Comparison of ENCODE assay signal across 6 cellular contexts in the genomic region with DNA sequence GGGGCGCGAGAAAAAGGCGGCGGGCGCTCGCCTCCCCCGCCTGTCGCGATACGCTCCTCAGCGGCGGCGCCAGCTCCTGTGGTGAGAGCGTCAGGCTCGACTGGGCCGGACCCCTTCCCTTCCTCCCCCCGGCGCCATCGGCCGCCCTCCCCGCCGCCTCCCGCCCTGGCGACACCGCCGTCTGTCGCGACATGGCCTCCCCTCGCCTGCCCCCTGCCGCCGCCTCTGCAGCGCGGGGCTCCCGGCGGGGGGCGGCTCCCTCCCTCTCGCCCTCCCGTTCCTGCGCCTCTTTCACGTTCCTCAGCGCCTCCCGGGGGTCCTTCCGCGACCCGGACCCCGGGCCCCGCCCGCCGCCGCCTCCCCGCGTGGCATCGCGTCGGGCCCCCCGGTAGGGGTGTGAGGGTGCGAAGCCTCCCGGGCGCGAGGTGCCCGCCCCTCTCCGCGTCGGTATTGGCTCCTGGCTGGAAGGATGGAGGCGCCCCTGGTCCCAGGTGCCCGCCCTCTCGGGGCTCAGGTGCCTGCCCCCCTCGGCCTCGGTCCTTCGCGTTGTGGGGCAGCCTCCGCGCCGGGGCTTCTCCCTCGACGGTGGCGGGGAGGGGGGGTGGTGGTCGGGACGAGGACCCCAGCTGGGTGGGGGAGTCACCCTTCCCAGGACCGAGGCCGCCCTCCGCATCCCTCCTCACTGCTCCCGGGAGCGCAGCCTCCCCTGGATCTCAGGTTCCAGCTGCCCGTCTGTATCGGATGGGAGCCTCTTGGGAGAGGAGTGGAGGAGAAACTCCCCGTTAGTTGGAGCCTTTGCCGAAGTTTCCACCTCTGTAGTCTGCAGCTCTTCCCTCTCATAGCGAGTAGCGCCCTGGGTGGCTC. TPM values are rescaled to one million over a fixed set of nuclear protein-coding genes. Genes with fewer than 3 reads are reported as not detected.
DNase-seq lines count a peak whose midpoint lies in the region; ATAC-seq and TF ChIP-seq lines count a peak whose summit lies in the region.

No MANE protein-coding gene starts in this region.

- intact Hi-C loops in CD8-positive, alpha-beta T cell (cut with DNase I, micrococcal nuclease) = loop anchor here (1.0 to 5.0 kb wide), 8 partner anchors 21 to 324 kb away; partner anchors contain the start of genes LENG1 (in 2 of the 2), LENG8 (in 2 of the 2), NDUFA3 (in 2 of the 2) and PRPF31 (in 2 of the 2)

- peaks cover 33% of the 10 kb centered on the region for H3K4me1 ChIP-seq in CD8-positive, alpha-beta T cell (ENCODE audit: insufficient read depth, low read length)
- H3K4me1 ChIP-seq in fibroblast of lung (ENCODE audit: control insufficient read depth, extremely low read depth, insufficient read depth, low read length) = peaks cover 17% of the 10 kb centered on the region

- H3K9ac ChIP-seq in fibroblast of lung (ENCODE audit: insufficient read depth, low read length) = peak overlapping the region; percentile 97

- TF ChIP-seq CTCF in CD8-positive, alpha-beta T cell (IDR thresholded peaks at IDR 0.05) = peak; percentile 26
- TF ChIP-seq CTCF in fibroblast of lung (conservative IDR thresholded peaks at IDR 0.05 in 1 of 2, IDR thresholded peaks at IDR 0.05 in 1 of 2; ENCODE audit: low read depth in 1 of 2, low read length in 2 of 2) = no peak

- H3K4me3 Mint-ChIP-seq in CD8-positive, alpha-beta T cell = peak overlapping the region; percentile 88
- peak overlapping the region; percentile 98 for H3K4me3 Mint-ChIP-seq in stimulated activated effector memory CD8-positive, alpha-beta T cell treated with anti-CD3 and anti-CD28 coated beads, Interleukin-12 subunit alpha, Interleukin-12 subunit beta, amount 100 ng/mL, for 72 hours

- H3K4me1 Mint-ChIP-seq in CD8-positive, alpha-beta T cell (ENCODE audit: low read depth) = peaks cover 51% of the 10 kb centered on the region
- peaks cover 52% of the 10 kb centered on the region for H3K4me1 Mint-ChIP-seq in stimulated activated effector memory CD8-positive, alpha-beta T cell treated with anti-CD3 and anti-CD28 coated beads, Interleukin-12 subunit alpha, Interleukin-12 subunit beta, amount 100 ng/mL, for 72 hours

- peaks cover 11% of the 10 kb centered on the region for H3K36me3 ChIP-seq in CD8-positive, alpha-beta T cell (ENCODE audit: insufficient read depth, low read length)
- peaks cover 8% of the 10 kb centered on the region for H3K36me3 ChIP-seq in fibroblast of lung (ENCODE audit: control insufficient read depth, insufficient read depth, low read length)

- peak overlapping the region; percentile 85 for H3K27ac ChIP-seq in CD8-positive, alpha-beta T cell (ENCODE audit: low read depth, low read length)
- H3K27ac ChIP-seq in fibroblast of lung (ENCODE audit: insufficient read depth, low read length) = peak overlapping the region; percentile 90

- peak overlapping the region; percentile 86 for H3K4me2 ChIP-seq in fibroblast of lung (ENCODE audit: extremely low read depth, insufficient read depth, low read length)

- CTCF ChIA-PET in CD8-positive, alpha-beta T cell (lab: Charles Lee) = interaction anchor here (0.9 to 2.0 kb wide), 3 partner anchors 17 to 30 kb away, joined by 3 to 6 read pairs (median 4); no protein-coding TSS in a partner anchor

- H3K36me3 Mint-ChIP-seq in CD8-positive, alpha-beta T cell = peaks cover 34% of the 10 kb centered on the region
- peaks cover 45% of the 10 kb centered on the region for H3K36me3 Mint-ChIP-seq in stimulated activated effector memory CD8-positive, alpha-beta T cell treated with anti-CD3 and anti-CD28 coated beads, Interleukin-12 subunit alpha, Interleukin-12 subunit beta, amount 100 ng/mL, for 72 hours

- no peaks in the 10 kb centered on the region for H3K27me3 ChIP-seq in CD8-positive, alpha-beta T cell (ENCODE audit: insufficient read depth, low read length)
- H3K27me3 ChIP-seq in fibroblast of lung (ENCODE audit: control insufficient read depth, insufficient read depth, low read length) = no peaks in the 10 kb centered on the region

- peak in 4 of 7 experiments; percentile 24 to 59 (median 48) for DNase-seq in CD8-positive, alpha-beta T cell
- DNase-seq in T follicular helper cell (ENCODE audit: low read depth) (peak; percentile 24), fibroblast of lung (ENCODE audit: low read depth in 2 of 2) (no peak), NCI-H1436 treated with DMSO at 0.1 percent for 48 hours (lab: John Stamatoyannopoulos, UW) (no peak)
- peak in 1 of 2 donors; percentile 23 for DNase-seq in stimulated activated effector memory CD8-positive, alpha-beta T cell treated with anti-CD3 and anti-CD28 coated beads, Interleukin-12 subunit alpha, Interleukin-12 subunit beta, amount 100 ng/mL, for 72 hours (ENCODE audit: low spot score in 2 of 2)

- H3K9me3 Mint-ChIP-seq in CD8-positive, alpha-beta T cell = no peaks in the 10 kb centered on the region
- H3K9me3 Mint-ChIP-seq in stimulated activated effector memory CD8-positive, alpha-beta T cell treated with anti-CD3 and anti-CD28 coated beads, Interleukin-12 subunit alpha, Interleukin-12 subunit beta, amount 100 ng/mL, for 72 hours = no peaks in the 10 kb centered on the region

- no peaks in the 10 kb centered on the region for H3K9me3 ChIP-seq in CD8-positive, alpha-beta T cell (ENCODE audit: low read length)
- no peaks in the 10 kb centered on the region for H3K9me3 ChIP-seq in fibroblast of lung (ENCODE audit: control insufficient read depth, insufficient read depth, low read depth, low read length)

- H4K20me1 ChIP-seq in fibroblast of lung (ENCODE audit: control insufficient read depth, extremely low read depth, insufficient read depth, low read length) = no peaks in the 10 kb centered on the region

- peaks cover 52% of the 10 kb centered on the region for H3K79me2 ChIP-seq in fibroblast of lung (ENCODE audit: control insufficient read depth, insufficient read depth, low read length)

- peak overlapping the region; percentile 95 for H3K27ac Mint-ChIP-seq in CD8-positive, alpha-beta T cell
- H3K27ac Mint-ChIP-seq in stimulated activated effector memory CD8-positive, alpha-beta T cell treated with anti-CD3 and anti-CD28 coated beads, Interleukin-12 subunit alpha, Interleukin-12 subunit beta, amount 100 ng/mL, for 72 hours = peak overlapping the region; percentile 99

- H2AFZ ChIP-seq in fibroblast of lung (ENCODE audit: low read length) = no peak overlapping the region

- H3K27me3 Mint-ChIP-seq in CD8-positive, alpha-beta T cell (ENCODE audit: low read depth) = no peaks in the 10 kb centered on the region

- POLR2A ChIA-PET in CD8-positive, alpha-beta T cell (lab: Charles Lee) = interaction anchor here (1.0 to 3.7 kb wide), 6 partner anchors 12 to 63 kb away, joined by 3 to 67 read pairs (median 24); partner anchors contain the start of genes LENG1, MBOAT7, PRPF31 and RPS9

- peak overlapping the region; percentile 55 for H3K4me3 ChIP-seq in CD8-positive, alpha-beta T cell (ENCODE audit: low read depth, low read length)
- H3K4me3 ChIP-seq in fibroblast of lung (replicated peaks in 1 of 4; ENCODE audit: control extremely low read depth in 1 of 4, insufficient read depth in 1 of 4, low read depth in 3 of 4, low read length in 4 of 4) = peak overlapping the region; percentile 51 to 82 (median 66)

- ATAC-seq in CD8-positive, alpha-beta T cell = no peak
- ATAC-seq in stimulated activated effector memory CD8-positive, alpha-beta T cell treated with anti-CD3 and anti-CD28 coated beads, Interleukin-12 subunit alpha, Interleukin-12 subunit beta, amount 100 ng/mL, for 72 hours = no peak
- no peak for ATAC-seq in HG03039 (IDR thresholded peaks at IDR 0.05; ENCODE audit: unreplicated experiment)

RNA-seq across cellular contexts. Expression of gene CNOT3, which starts 0.6 kb away (rescaled TPM):
- total RNA-seq in CD8-positive, alpha-beta T cell = 10 to 100 TPM; 30.8 to 42.3 TPM
- 6.2 and 10.4 TPM in 2 replicates for total RNA-seq in fibroblast of lung
- 10.7 and 19.5 TPM in 2 replicates for polyA plus RNA-seq in fibroblast of lung
- 26.7 and 41.6 TPM in 2 replicates for polyA plus RNA-seq in fibroblast of lung (2012)
- polyA minus RNA-seq in fibroblast of lung (ENCODE audit: low replicate concordance) = 62.9 and 74.0 TPM in 2 replicates

RNA-seq across cellular contexts. Expression of gene LENG1, which starts 21.4 kb away (rescaled TPM):
- 10 to 100 TPM; 15.5 to 15.8 TPM for total RNA-seq in CD8-positive, alpha-beta T cell
- total RNA-seq in fibroblast of lung = 6.7 and 7.3 TPM in 2 replicates
- polyA plus RNA-seq in fibroblast of lung = 3.2 and 3.5 TPM in 2 replicates
- 6.2 and 7.2 TPM in 2 replicates for polyA plus RNA-seq in fibroblast of lung (2012)
- polyA minus RNA-seq in fibroblast of lung (ENCODE audit: low replicate concordance) = not detected in 2 replicates

RNA-seq across cellular contexts. Expression of gene PRPF31, which starts 22.6 kb away (rescaled TPM):
- 10 to 100 TPM; 60.0 to 66.8 TPM for total RNA-seq in CD8-positive, alpha-beta T cell
- total RNA-seq in fibroblast of lung = 43.4 and 45.2 TPM in 2 replicates
- 48.7 and 68.3 TPM in 2 replicates for polyA plus RNA-seq in fibroblast of lung
- 66.8 and 84.7 TPM in 2 replicates for polyA plus RNA-seq in fibroblast of lung (2012)
- 26.7 and 34.9 TPM in 2 replicates for polyA minus RNA-seq in fibroblast of lung (ENCODE audit: low replicate concordance)

RNA-seq across cellular contexts. Expression of gene TFPT, which starts 22.7 kb away (rescaled TPM):
- 1 to 10 TPM; 7.8 to 8.2 TPM for total RNA-seq in CD8-positive, alpha-beta T cell
- 16.7 and 19.2 TPM in 2 replicates for total RNA-seq in fibroblast of lung
- 9.0 and 10.8 TPM in 2 replicates for polyA plus RNA-seq in fibroblast of lung
- polyA plus RNA-seq in fibroblast of lung (2012) = 19.3 and 22.7 TPM in 2 replicates
- polyA minus RNA-seq in fibroblast of lung (ENCODE audit: low replicate concordance) = 3.7 and 29.4 TPM in 2 replicates

RNA-seq across cellular contexts. Expression of gene TMC4, which starts 34.8 kb away (rescaled TPM):
- total RNA-seq in CD8-positive, alpha-beta T cell = not detected
- total RNA-seq in fibroblast of lung = 0.26 and 0.33 TPM in 2 replicates
- 0.25 and 0.59 TPM in 2 replicates for polyA plus RNA-seq in fibroblast of lung
- polyA plus RNA-seq in fibroblast of lung (2012) = 0.58 and 1.7 TPM in 2 replicates
- 0.43 TPM in 1 of 2 replicates, not detected in the other for polyA minus RNA-seq in fibroblast of lung (ENCODE audit: low replicate concordance)

Comparison
In these comparisons a context has a peak if more than half of its experiments do, and no peak if none do; other contexts are left out.
1. DNase-seq: peak in CD8-positive, alpha-beta T cell (4 of 7) and T follicular helper cell (single experiment); none in fibroblast of lung (0 of 2) and NCI-H1436 treated with DMSO at 0.1 percent for 48 hours (single experiment).